In the genomic region with DNA sequence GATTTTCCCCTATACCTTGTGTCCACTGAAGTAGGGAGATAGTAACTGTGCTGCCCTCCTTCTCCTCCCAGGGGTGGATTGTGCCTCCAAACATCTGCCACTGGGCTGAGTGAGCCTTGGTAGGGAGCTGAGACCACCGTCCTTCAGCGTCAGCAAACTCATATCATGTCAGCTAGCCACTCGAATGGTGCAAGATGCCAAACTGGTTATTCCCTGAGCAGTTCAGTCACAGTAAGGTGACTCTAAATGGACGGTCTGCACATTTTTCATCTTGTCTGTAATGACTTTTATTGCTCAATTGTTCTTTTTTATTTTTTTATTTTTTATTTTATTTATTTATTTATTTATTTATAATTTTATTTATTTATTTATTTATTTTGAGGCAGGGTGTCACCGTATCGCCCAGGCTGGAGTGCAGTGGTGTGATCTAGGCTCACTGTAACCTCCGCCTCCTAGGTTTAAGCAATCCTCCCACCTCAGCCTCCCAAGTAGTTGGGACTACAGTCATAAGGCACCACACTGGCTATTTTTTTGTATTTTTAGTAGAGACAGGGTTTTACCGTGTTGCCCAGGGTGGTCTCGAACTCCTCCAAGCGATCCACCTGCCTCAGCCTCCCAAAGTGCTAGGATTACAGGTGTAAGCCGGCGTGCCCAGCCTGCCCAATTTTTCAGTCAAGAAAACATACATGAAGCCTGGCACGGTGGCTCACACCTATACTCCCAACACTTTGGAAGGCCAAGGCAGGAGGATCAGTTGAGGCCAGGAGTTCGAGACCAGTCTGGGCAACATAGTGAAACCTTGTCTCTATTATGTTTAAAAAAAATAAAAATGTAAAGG, we compare ENCODE assay signal across 8 cellular contexts. TPM values are rescaled to one million over a fixed set of nuclear protein-coding genes. Genes with fewer than 3 reads are reported as not detected.
A peak's percentile ranks its signal among the peaks of the same experiment; 100 is the strongest.
DNase-seq lines count a peak whose midpoint lies in the region; ATAC-seq and TF ChIP-seq lines count a peak whose summit lies in the region.

No MANE protein-coding gene starts in this region.

- H2AFZ ChIP-seq in GM23338 = no peak overlapping the region

- CTCF ChIA-PET in activated CD4-positive, alpha-beta memory T cell treated with anti-CD3 and anti-CD28 coated beads, Interleukin-2, amount 10 ng/mL, durations not matched to agents 7 days and 5 days (lab: Charles Lee) = interaction anchor here (1.2 to 1.7 kb wide), 3 partner anchors 8 to 47 kb away, joined by 3 to 10 read pairs (median 5); no protein-coding TSS in a partner anchor

- DNase-seq in GM23338 (ENCODE audit: low spot score) (no peak), left ventricle myocardium superior (no peak), spleen (no peak), NCI-H345 (lab: John Stamatoyannopoulos, UW) (no peak), NCI-H2107 treated with DMSO at 0.1 percent for 48 hours (lab: John Stamatoyannopoulos, UW; ENCODE audit: unreplicated experiment) (no peak)
- DNase-seq in activated CD4-positive, alpha-beta memory T cell treated with anti-CD3 and anti-CD28 coated beads, Interleukin-2, amount 10 ng/mL, durations not matched to agents 7 days and 5 days = no peak

- TF ChIP-seq CTCF in GM23338 (conservative IDR thresholded peaks at IDR 0.05; ENCODE audit: low read depth in 2 of 2) (no peak), spleen (IDR thresholded peaks at IDR 0.05 in 8 of 11, conservative IDR thresholded peaks at IDR 0.05 in 3 of 11) (no peak)

- H3K4me2 ChIP-seq in GM23338 = no peak overlapping the region

- H3K27me3 Mint-ChIP-seq in GM23338 (ENCODE audit: insufficient read depth, low read depth, poor library complexity) = peaks cover 2% of the 10 kb centered on the region
- no peaks in the 10 kb centered on the region for H3K27me3 Mint-ChIP-seq in activated CD4-positive, alpha-beta memory T cell treated with anti-CD3 and anti-CD28 coated beads, Interleukin-2, amount 10 ng/mL, durations not matched to agents 7 days and 5 days

- H4K20me1 ChIP-seq in GM23338 (replicated peaks; ENCODE audit: insufficient read depth) = no peaks in the 10 kb centered on the region

- H3K4me3 Mint-ChIP-seq in GM23338 = no peak overlapping the region
- H3K4me3 Mint-ChIP-seq in activated CD4-positive, alpha-beta memory T cell treated with anti-CD3 and anti-CD28 coated beads, Interleukin-2, amount 10 ng/mL, durations not matched to agents 7 days and 5 days = peak overlapping the region; percentile 21

- H3K36me3 ChIP-seq in GM23338 (ENCODE audit: insufficient read depth) (no peaks in the 10 kb centered on the region), spleen (no peaks in the 10 kb centered on the region)

- intact Hi-C loops in left ventricle myocardium superior (cut with micrococcal nuclease) = no loop called here
- intact Hi-C loops in spleen (cut with DNase I; ENCODE audit: low total_unique reads) = no loop called here

- no peak for TF ChIP-seq POLR2A in spleen (IDR thresholded peaks at IDR 0.05)

- no peaks in the 10 kb centered on the region for H3K4me1 ChIP-seq in GM23338 (ENCODE audit: insufficient read depth)
- H3K4me1 ChIP-seq in spleen = peaks cover 17 to 60% (median 42%) of the 10 kb centered on the region in 6 donors

- H3F3A ChIP-seq in GM23338 (replicated peaks; ENCODE audit: low read depth) = peaks cover 10% of the 10 kb centered on the region

- ATAC-seq in GM23338 (no peak), left ventricle myocardium superior (peak; percentile 6), GM21723 (IDR thresholded peaks at IDR 0.05; ENCODE audit: unreplicated experiment) (no peak), HG02610 (IDR thresholded peaks at IDR 0.05; ENCODE audit: unreplicated experiment) (no peak)

- H3K27ac Mint-ChIP-seq in GM23338 = no peak overlapping the region
- peak overlapping the region; percentile 87 for H3K27ac Mint-ChIP-seq in activated CD4-positive, alpha-beta memory T cell treated with anti-CD3 and anti-CD28 coated beads, Interleukin-2, amount 10 ng/mL, durations not matched to agents 7 days and 5 days

- 93 to 96% (median 95%) methylated on average over 14 of the region's 14 CpGs for WGBS in spleen, 5 donors

- H3K9me2 ChIP-seq in GM23338 (ENCODE audit: insufficient read depth) = no peaks in the 10 kb centered on the region

- no peaks in the 10 kb centered on the region for H3K9me3 ChIP-seq in spleen

- H3K9me3 Mint-ChIP-seq in GM23338 = no peaks in the 10 kb centered on the region
- no peaks in the 10 kb centered on the region for H3K9me3 Mint-ChIP-seq in activated CD4-positive, alpha-beta memory T cell treated with anti-CD3 and anti-CD28 coated beads, Interleukin-2, amount 10 ng/mL, durations not matched to agents 7 days and 5 days

- peaks cover 2% of the 10 kb centered on the region; the same call in 1 of the 3 replicates for H3K4me1 Mint-ChIP-seq in GM23338
- H3K4me1 Mint-ChIP-seq in activated CD4-positive, alpha-beta memory T cell treated with anti-CD3 and anti-CD28 coated beads, Interleukin-2, amount 10 ng/mL, durations not matched to agents 7 days and 5 days = peaks cover 46% of the 10 kb centered on the region

- H3K27ac ChIP-seq in GM23338 (ENCODE audit: low read depth) (peak overlapping the region; percentile 69; the same call in 1 of the 2 replicates), spleen (peak overlapping the region; percentile 91 to 99 (median 95))

- POLR2A ChIA-PET in activated CD4-positive, alpha-beta memory T cell treated with anti-CD3 and anti-CD28 coated beads, Interleukin-2, amount 10 ng/mL, durations not matched to agents 7 days and 5 days (lab: Charles Lee) = interaction anchor here (0.7 to 15.0 kb wide), 11 partner anchors 9 to 181 kb away, joined by 3 to 856 read pairs (median 10); partner anchors contain the start of genes MXD1 and PCBP1

- H3K27me3 ChIP-seq in GM23338 (ENCODE audit: insufficient read depth) = no peaks in the 10 kb centered on the region
- H3K27me3 ChIP-seq in spleen (replicated peaks in 1 of 7) = no peaks in the 10 kb centered on the region

- H3K79me2 ChIP-seq in GM23338 (replicated peaks; ENCODE audit: insufficient read depth) = no peaks in the 10 kb centered on the region

- H3K4me3 ChIP-seq in GM23338 (no peak overlapping the region), spleen (peak overlapping the region in 1 of 8 donors; percentile 59)

- no peaks in the 10 kb centered on the region for H3K36me3 Mint-ChIP-seq in GM23338 (ENCODE audit: low read depth)
- peaks cover 21% of the 10 kb centered on the region for H3K36me3 Mint-ChIP-seq in activated CD4-positive, alpha-beta memory T cell treated with anti-CD3 and anti-CD28 coated beads, Interleukin-2, amount 10 ng/mL, durations not matched to agents 7 days and 5 days (ENCODE audit: low read depth)

TF ChIP-seq in GM23338, 12 proteins besides CTCF, POLR2A, EP300 and RAD21:
- TF ChIP-seq EZH2phosphoT487 (IDR thresholded peaks at IDR 0.05; ENCODE audit: unreplicated experiment) (no peak), ZNF331 (CRISPR knock-in tag; IDR thresholded peaks at IDR 0.05; ENCODE audit: low read depth) (no peak), POLR2AphosphoS5 (IDR thresholded peaks at IDR 0.05; ENCODE audit: low read depth) (no peak), STAT1 (IDR thresholded peaks at IDR 0.05; ENCODE audit: unreplicated experiment) (no peak), NANOG (IDR thresholded peaks at IDR 0.05; ENCODE audit: borderline replicate concordance) (no peak), JUNB (IDR thresholded peaks at IDR 0.05; ENCODE audit: unreplicated experiment) (no peak)

RNA-seq across cellular contexts. Expression of gene PCBP1, which starts 8.8 kb away (rescaled TPM):
- 212 and 254 TPM in 2 replicates for total RNA-seq in GM23338 (2014; rRNA removed; shearing (Covaris generic))
- 393 and 400 TPM in 2 replicates for polyA plus RNA-seq in GM23338 (2016; fragmentation: Nextera tagmentation; extraction: Ambion mirVana)
- total RNA-seq in activated CD4-positive, alpha-beta memory T cell treated with anti-CD3 and anti-CD28 coated beads, Interleukin-2, amount 10 ng/mL, durations not matched to agents 7 days and 5 days = 100 to 1,000 TPM; 475 to 483 TPM
- 211 TPM for total RNA-seq in left ventricle myocardium superior
- 100 to 1,000 TPM; 256 to 351 (median 301) TPM for total RNA-seq in spleen
- 100 to 1,000 TPM; 254 to 294 (median 278) TPM for polyA plus RNA-seq in spleen
